In the genomic region with DNA sequence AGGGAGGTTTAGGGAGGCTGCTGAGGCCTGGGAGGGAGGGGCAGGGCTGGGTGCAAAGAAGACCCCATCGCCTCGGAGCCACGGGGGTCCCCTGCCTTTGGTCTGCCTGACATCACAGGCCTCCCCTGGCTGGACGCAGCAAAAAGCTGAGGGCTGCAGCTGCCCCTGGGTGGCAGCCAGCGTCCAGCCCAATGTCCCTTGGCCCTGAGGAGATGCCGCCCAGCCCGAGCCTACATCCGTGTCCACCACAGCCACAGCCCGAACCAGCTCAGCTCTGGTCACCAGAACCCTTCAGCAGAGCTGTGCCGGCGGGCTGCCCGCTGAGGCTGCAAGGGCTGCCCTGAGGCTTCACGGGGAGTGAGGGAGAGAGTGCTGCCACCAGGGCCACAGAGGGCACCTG, we compare ENCODE assay signal across 31 cellular contexts.
"Had no signal": no experiment of that assay in that cellular context is flagged by ENCODE, and none has a peak within 500 bp of the region (broad histone marks: within the 10 kb centered on the region; RNA-seq: fewer than 3 reads in every experiment).

No MANE protein-coding gene starts in this region.

- H3K4me3 ChIP-seq: gastrocnemius medialis, prostate gland, sigmoid colon, thyroid gland, upper lobe of right lung had no signal

- H3K4me1 Mint-ChIP-seq: activated T-helper 17 cell treated with anti-CD3 and anti-CD28 coated beads, Interleukin-2, amount 50 U/mL, for 72 hours had no signal

- H3K36me3 Mint-ChIP-seq: activated naive CD4-positive, alpha-beta T cell treated with anti-CD3 and anti-CD28 coated beads, Interleukin-2, amount 50 U/mL, for 72 hours; naive thymus-derived CD4-positive, alpha-beta T cell; stimulated activated memory B cell treated with anti-CD40 and anti-IgM and Interleukin-4, amounts not matched to agents 10 μg/mL and 1 μg/mL and 100 μg/mL, for 72 hours had no signal

- H3K27me3 Mint-ChIP-seq: activated CD8-positive, alpha-beta T cell treated with anti-CD3 and anti-CD28 coated beads for 36 hours had no signal

- H3K9me3 Mint-ChIP-seq: activated B cell treated with CpG ODN at 0.5 μM for 24 hours; activated CD8-positive, alpha-beta T cell treated with anti-CD3 and anti-CD28 coated beads for 36 hours; activated naive CD4-positive, alpha-beta T cell treated with anti-CD3 and anti-CD28 coated beads, Interleukin-2, amount 50 U/mL, for 72 hours; activated T-cell treated with anti-CD3 and anti-CD28 coated beads, Interleukin-2, amount 50 U/mL, for 4 hours; activated T-helper 17 cell treated with anti-CD3 and anti-CD28 coated beads, Interleukin-2, amount 50 U/mL, for 72 hours; central memory CD8-positive, alpha-beta T cell; naive thymus-derived CD4-positive, alpha-beta T cell; stimulated activated memory B cell treated with anti-CD40 and anti-IgM and Interleukin-4, amounts not matched to agents 10 μg/mL and 1 μg/mL and 100 μg/mL, for 72 hours; stimulated activated naive CD8-positive, alpha-beta T cell treated with anti-CD3 and anti-CD28 coated beads, Interleukin-15, amount 100 ng/mL, for 72 hours had no signal

- ATAC-seq: activated CD8-positive, alpha-beta T cell treated with anti-CD3 and anti-CD28 coated beads for 36 hours; activated naive CD4-positive, alpha-beta T cell treated with anti-CD3 and anti-CD28 coated beads, Interleukin-2, amount 50 U/mL, for 72 hours; activated T-cell treated with anti-CD3 and anti-CD28 coated beads, Interleukin-2, amount 50 U/mL, for 4 hours; activated T-helper 17 cell treated with anti-CD3 and anti-CD28 coated beads, Interleukin-2, amount 50 U/mL, for 72 hours; gastrocnemius medialis; left cardiac atrium; naive thymus-derived CD4-positive, alpha-beta T cell; stimulated activated memory B cell treated with anti-CD40 and anti-IgM and Interleukin-4, amounts not matched to agents 10 μg/mL and 1 μg/mL and 100 μg/mL, for 72 hours; stimulated activated naive CD8-positive, alpha-beta T cell treated with anti-CD3 and anti-CD28 coated beads, Interleukin-15, amount 100 ng/mL, for 72 hours; upper lobe of right lung had no signal

- DNase-seq: activated B cell treated with CpG ODN at 0.5 μM for 24 hours; activated CD4-positive, alpha-beta T cell treated with anti-CD3 and anti-CD28 coated beads, Interleukin-2, amount 50 U/mL, for 1 hour; activated CD8-positive, alpha-beta T cell treated with anti-CD3 and anti-CD28 coated beads for 36 hours; activated gamma-delta T cell treated with Interleukin-2 at 50 U/mL for 16 hours; activated T-cell treated with anti-CD3 and anti-CD28 coated beads, Interleukin-2, amount 50 U/mL, for 4 hours; anterior cingulate cortex; dermis blood vessel endothelial cell; effector CD4-positive, alpha-beta T cell; gastrocnemius medialis; head of caudate nucleus; hippocampal formation; left cardiac atrium; mammary epithelial cell; naive thymus-derived CD4-positive, alpha-beta T cell; retina; sigmoid colon; small intestine; stimulated activated CD4-positive, alpha-beta T cell treated with anti-CD3 and anti-CD28 coated beads, Interleukin-1b, Interleukin-23, amount 100 ng/mL, for 48 hours; stimulated activated CD4-positive, alpha-beta T cell treated with anti-CD3 and anti-CD28 coated beads, Interleukin-4, amount 100 ng/mL, for 4 hours; stimulated activated CD8-positive, alpha-beta memory T cell treated with anti-CD3 and anti-CD28 coated beads, Interleukin-4, amount 100 ng/mL, for 48 hours; stimulated activated naive CD8-positive, alpha-beta T cell treated with anti-CD3 and anti-CD28 coated beads, Interleukin-15, amount 100 ng/mL, for 72 hours; substantia nigra; T-helper 2 cell; thyroid gland; upper lobe of right lung had no signal

- H3K27ac ChIP-seq: gastrocnemius medialis, neutrophil, prostate gland, sigmoid colon, thyroid gland, upper lobe of right lung had no signal

- H3K27me3 ChIP-seq: gastrocnemius medialis, thyroid gland, upper lobe of right lung had no signal

- H3K27ac Mint-ChIP-seq: activated B cell treated with CpG ODN at 0.5 μM for 24 hours; activated CD8-positive, alpha-beta T cell treated with anti-CD3 and anti-CD28 coated beads for 36 hours; activated T-helper 17 cell treated with anti-CD3 and anti-CD28 coated beads, Interleukin-2, amount 50 U/mL, for 72 hours; stimulated activated memory B cell treated with anti-CD40 and anti-IgM and Interleukin-4, amounts not matched to agents 10 μg/mL and 1 μg/mL and 100 μg/mL, for 72 hours; stimulated activated naive CD8-positive, alpha-beta T cell treated with anti-CD3 and anti-CD28 coated beads, Interleukin-15, amount 100 ng/mL, for 72 hours had no signal

- H3K9me3 ChIP-seq: gastrocnemius medialis, neutrophil, prostate gland, sigmoid colon, thyroid gland, upper lobe of right lung had no signal

- H3K36me3 ChIP-seq: gastrocnemius medialis, neutrophil, prostate gland, sigmoid colon, thyroid gland, upper lobe of right lung had no signal
